ENCODE assay signal across 15 cellular contexts in the genomic region with DNA sequence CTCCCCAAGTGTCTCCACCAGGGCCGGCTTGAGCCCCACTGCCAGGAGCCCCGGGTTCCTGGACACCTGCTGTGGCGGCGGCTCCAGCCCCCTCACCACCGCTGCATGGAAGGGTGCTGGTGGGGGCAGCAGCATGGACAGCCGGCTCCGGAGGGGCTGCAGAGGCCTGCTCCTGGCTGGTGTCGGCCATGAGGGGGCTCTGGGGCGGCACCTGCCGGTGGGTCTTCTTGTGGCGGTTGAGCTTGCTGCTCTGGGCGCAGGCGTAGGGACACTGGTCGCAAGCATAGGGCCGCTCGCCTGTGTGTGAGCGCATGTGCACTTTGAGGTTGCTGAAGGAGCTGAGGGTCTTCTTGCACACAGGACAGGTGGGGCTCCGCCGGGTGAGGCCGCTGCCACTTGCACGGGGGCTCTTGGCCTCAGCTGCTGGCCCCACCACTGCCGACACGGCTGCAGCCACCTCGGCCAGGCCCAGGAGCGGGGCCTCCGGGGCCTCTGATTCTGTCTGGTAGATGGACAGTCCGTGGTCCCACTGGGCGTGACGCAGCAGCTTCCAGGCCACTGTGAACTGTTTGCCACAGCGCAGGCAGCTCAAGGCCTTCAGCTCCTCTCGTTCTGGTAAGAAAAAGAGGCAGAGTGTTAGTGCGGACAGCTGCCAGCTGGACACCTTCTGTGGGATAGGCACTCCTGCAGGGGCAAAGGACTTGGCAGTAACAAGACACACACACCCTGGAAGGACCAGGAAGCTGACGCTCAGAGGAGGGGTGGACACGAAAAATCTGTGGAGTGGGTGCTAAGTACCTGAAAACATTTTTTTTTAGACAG. TPM values are rescaled to one million over a fixed set of nuclear protein-coding genes. Genes with fewer than 3 reads are reported as not detected.
DNase-seq lines count a peak whose midpoint lies in the region; ATAC-seq and TF ChIP-seq lines count a peak whose summit lies in the region.
"Had no signal": no experiment of that assay in that cellular context is flagged by ENCODE, and none has a peak within 500 bp of the region (broad histone marks: within the 10 kb centered on the region; RNA-seq: fewer than 3 reads in every experiment).

No MANE protein-coding gene starts in this region.

- no peaks in the 10 kb centered on the region for H3K27me3 ChIP-seq in esophagus squamous epithelium

- no peak for TF ChIP-seq POLR2A in esophagus squamous epithelium (IDR thresholded peaks at IDR 0.05)

- H3K27ac ChIP-seq in esophagus squamous epithelium = peak overlapping the region in 3 of 4 donors; percentile 66 to 95 (median 77)
- H3K27ac ChIP-seq: tibial nerve had no signal

- peaks cover 5% of the 10 kb centered on the region for H3K36me3 Mint-ChIP-seq in type B pancreatic cell

- no peak overlapping the region for H3K4me3 Mint-ChIP-seq in type B pancreatic cell
- H3K4me3 Mint-ChIP-seq: activated CD4-positive, alpha-beta T cell treated with anti-CD3 and anti-CD28 coated beads, Interleukin-2, amount 10 ng/mL, durations not matched to agents 7 days and 5 days; HFFc6; nephron progenitor cell had no signal

- H3K27ac Mint-ChIP-seq in type B pancreatic cell = no peak overlapping the region
- H3K27ac Mint-ChIP-seq: activated CD4-positive, alpha-beta T cell treated with anti-CD3 and anti-CD28 coated beads, Interleukin-2, amount 10 ng/mL, durations not matched to agents 7 days and 5 days; nephron progenitor cell had no signal

- TF ChIP-seq CTCF in esophagus squamous epithelium (IDR thresholded peaks at IDR 0.05) = no peak
- TF ChIP-seq CTCF in type B pancreatic cell (conservative IDR thresholded peaks at IDR 0.05) = no peak

- ATAC-seq in left ventricle myocardium superior = no peak
- no peak for ATAC-seq in left cardiac atrium

- H3K4me1 ChIP-seq in esophagus squamous epithelium = peaks cover 44 to 100% (median 62%) of the 10 kb centered on the region in 3 donors

- intact Hi-C loops in left ventricle myocardium superior (cut with micrococcal nuclease) = no loop called here
- intact Hi-C loops in left cardiac atrium (cut with DNase I) = no loop called here
- intact Hi-C loops in esophagus squamous epithelium (cut with DNase I) = no loop called here

- no peaks in the 10 kb centered on the region for H3K9me3 ChIP-seq in esophagus squamous epithelium
- H3K9me3 ChIP-seq: tibial nerve had no signal

- no peaks in the 10 kb centered on the region for H3K9me3 Mint-ChIP-seq in type B pancreatic cell
- H3K9me3 Mint-ChIP-seq: activated CD4-positive, alpha-beta T cell treated with anti-CD3 and anti-CD28 coated beads, Interleukin-2, amount 10 ng/mL, durations not matched to agents 7 days and 5 days; HFFc6; nephron progenitor cell had no signal

- peak; percentile 25 for DNase-seq in left ventricle myocardium superior
- no peak for DNase-seq in left cardiac atrium
- no peak for DNase-seq in esophagus squamous epithelium (lab: John Stamatoyannopoulos, UW)
- DNase-seq in T-helper 9 cell = no peak
- DNase-seq in type B pancreatic cell (ENCODE audit: extremely low spot score, unreplicated experiment) = no peak
- DNase-seq in NCI-H2081 treated with DMSO at 0.1 percent for 48 hours (lab: John Stamatoyannopoulos, UW) = no peak
- DNase-seq: activated CD4-positive, alpha-beta T cell treated with anti-CD3 and anti-CD28 coated beads, Interleukin-2, amount 10 ng/mL, durations not matched to agents 7 days and 5 days; activated naive CD4-positive, alpha-beta T cell treated with Interleukin-2 at 50 U/mL for 16 hours; cerebellar nuclear complex; HFFc6; NCI-H1694 treated with DMSO at 0.1 percent for 48 hours; NCI-H345; nephron progenitor cell; NK-92 treated with Interleukin-12 subunit alpha and Interleukin-12 subunit beta, amount 100 ng/mL, for 24 hours had no signal

- WGBS in esophagus squamous epithelium, 2 donors = 12 to 52% methylated on average over 2 of the region's 34 CpGs

- peak overlapping the region in 2 of 4 donors; percentile 3 to 19 for H3K4me3 ChIP-seq in esophagus squamous epithelium
- H3K4me3 ChIP-seq: tibial nerve had no signal

- peaks cover 4% of the 10 kb centered on the region for H3K27me3 Mint-ChIP-seq in type B pancreatic cell
- H3K27me3 Mint-ChIP-seq: activated CD4-positive, alpha-beta T cell treated with anti-CD3 and anti-CD28 coated beads, Interleukin-2, amount 10 ng/mL, durations not matched to agents 7 days and 5 days had no signal

- H3K4me1 Mint-ChIP-seq in type B pancreatic cell (ENCODE audit: unreplicated experiment) = peaks cover 10% of the 10 kb centered on the region

- peaks cover 17 to 53% (median 40%) of the 10 kb centered on the region in 3 donors for H3K36me3 ChIP-seq in esophagus squamous epithelium

RNA-seq across cellular contexts. Expression of gene ZNF296, which starts 4.1 kb away (rescaled TPM):
- total RNA-seq in left ventricle myocardium superior = 0.20 TPM
- total RNA-seq in left cardiac atrium = under 1 TPM; 0.44 to 0.73 TPM
- 10 to 100 TPM in 1 of 4 donors, 1 to 10 TPM in 3; 4.0 to 17.7 (median 4.5) TPM for total RNA-seq in esophagus squamous epithelium
- 2.2 and 3.7 TPM in 2 replicates for total RNA-seq in type B pancreatic cell (ENCODE audit: low replicate concordance)

RNA-seq across cellular contexts. Expression of gene GEMIN7, which starts 6.9 kb away (rescaled TPM):
- total RNA-seq in left ventricle myocardium superior (14.4 TPM), left cardiac atrium (10 to 100 TPM; 13.9 to 14.1 TPM), esophagus squamous epithelium (10 to 100 TPM; 22.3 to 28.0 (median 25.4) TPM), type B pancreatic cell (ENCODE audit: low replicate concordance) (32.2 and 35.6 TPM in 2 replicates)

RNA-seq across cellular contexts. Expression of gene PPP1R37, which starts 20.8 kb away (rescaled TPM):
- total RNA-seq in left ventricle myocardium superior (16.0 TPM), left cardiac atrium (10 to 100 TPM; 19.4 to 21.4 TPM), esophagus squamous epithelium (10 to 100 TPM; 25.1 to 35.5 (median 30.8) TPM), type B pancreatic cell (ENCODE audit: low replicate concordance) (44.7 and 63.7 TPM in 2 replicates)

RNA-seq across cellular contexts. Expression of gene CLASRP, which starts 33.3 kb away (rescaled TPM):
- total RNA-seq in left ventricle myocardium superior (33.9 TPM), left cardiac atrium (10 to 100 TPM; 34.0 to 47.7 TPM), esophagus squamous epithelium (100 to 1,000 TPM in 1 of 4 donors, 10 to 100 TPM in 3; 46.4 to 122 (median 64.0) TPM), type B pancreatic cell (ENCODE audit: low replicate concordance) (80.4 and 111 TPM in 2 replicates)
